ENCODE assay signal across 1 cellular context in the genomic region with DNA sequence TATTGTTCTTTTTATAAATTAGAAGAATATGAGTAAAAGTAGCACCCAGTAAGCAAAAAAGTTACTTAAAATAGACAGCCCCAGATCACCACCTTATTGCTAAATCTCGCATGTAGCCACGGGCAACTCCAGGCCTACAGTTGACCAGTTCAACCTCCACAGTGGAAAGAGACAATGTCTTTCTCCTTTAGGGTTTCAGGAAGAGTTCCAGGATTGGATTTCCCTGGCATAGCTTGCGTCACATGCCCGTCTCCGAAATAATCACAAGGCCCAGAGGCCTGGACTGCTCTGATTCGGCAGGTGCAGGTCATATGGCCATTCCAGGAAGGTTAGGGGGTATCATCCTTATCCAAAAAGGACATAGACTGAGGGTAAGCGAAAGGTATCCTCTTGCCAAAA.
TF ChIP-seq lines count a peak whose summit lies in the region.

No MANE protein-coding gene starts in this region.

TF ChIP-seq in WTC11, 78 proteins besides CTCF, POLR2A, EP300 and RAD21:
- TF ChIP-seq, protein P1, sequence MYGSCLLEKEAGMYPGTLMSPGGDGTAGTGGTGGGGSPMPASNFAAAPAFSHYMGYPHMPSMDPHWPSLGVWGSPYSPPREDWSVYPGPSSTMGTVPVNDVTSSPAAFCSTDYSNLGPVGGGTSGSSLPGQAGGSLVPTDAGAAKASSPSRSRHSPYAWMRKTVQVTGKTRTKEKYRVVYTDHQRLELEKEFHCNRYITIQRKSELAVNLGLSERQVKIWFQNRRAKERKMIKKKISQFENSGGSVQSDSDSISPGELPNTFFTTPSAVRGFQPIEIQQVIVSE (CRISPR knock-in tag; IDR thresholded peaks at IDR 0.05; ENCODE audit: borderline replicate concordance), result no peak
- no peak for TF ChIP-seq RORB (CRISPR knock-in tag; IDR thresholded peaks at IDR 0.05)
- no peak for TF ChIP-seq ZNF121 (CRISPR knock-in tag; IDR thresholded peaks at IDR 0.05)
